ENCODE assay signal across 22 cellular contexts in genomic region chr7:110432061-110432553, GRCh38.
"Had no signal": no experiment of that assay in that cellular context is flagged by ENCODE, and none has a peak within 500 bp of the region (broad histone marks: within the 10 kb centered on the region; RNA-seq: fewer than 3 reads in every experiment).

No MANE protein-coding gene starts in this region.

- H3K9me3 ChIP-seq: left ventricle myocardium inferior, pancreas, prostate gland, spleen, suprapubic skin, thoracic aorta, tibial artery, upper lobe of right lung had no signal

- H3K36me3 ChIP-seq: left ventricle myocardium inferior, pancreas, prostate gland, spleen, suprapubic skin, thoracic aorta, tibial artery, upper lobe of right lung had no signal

- H3K4me1 ChIP-seq: left ventricle myocardium inferior, pancreas, prostate gland, spleen, suprapubic skin, tibial artery, upper lobe of right lung had no signal

- H3K27ac ChIP-seq: left ventricle myocardium inferior, pancreas, prostate gland, spleen, suprapubic skin, thoracic aorta, tibial artery, upper lobe of right lung had no signal

- DNase-seq: hippocampal formation; immature natural killer cell; left ventricle myocardium inferior; naive thymus-derived CD8-positive, alpha-beta T cell; nucleus accumbens; pancreas; posterior cingulate gyrus; retina; right cardiac atrium; small intestine; spleen; stimulated activated CD4-positive, alpha-beta T cell treated with anti-CD3 and anti-CD28 coated beads, Interleukin-4, amount 100 ng/mL, for 24 hours; stimulated activated naive CD4-positive, alpha-beta T cell; tibial artery; trophoblast cell; upper lobe of right lung had no signal

- H3K4me3 ChIP-seq: left ventricle myocardium inferior, lung, pancreas, prostate gland, spleen, suprapubic skin, thoracic aorta, tibial artery, upper lobe of right lung had no signal

- H3K27me3 ChIP-seq: pancreas, spleen, suprapubic skin, tibial artery, upper lobe of right lung had no signal

- ATAC-seq: naive thymus-derived CD8-positive, alpha-beta T cell; pancreas; right cardiac atrium; sciatic nerve; stimulated activated effector memory CD8-positive, alpha-beta T cell treated with anti-CD3 and anti-CD28 coated beads, Interleukin-12 subunit alpha, Interleukin-12 subunit beta, amount 100 ng/mL, for 72 hours; upper lobe of right lung had no signal
